1 cellular context compared by ENCODE assay signal in the genomic region with DNA sequence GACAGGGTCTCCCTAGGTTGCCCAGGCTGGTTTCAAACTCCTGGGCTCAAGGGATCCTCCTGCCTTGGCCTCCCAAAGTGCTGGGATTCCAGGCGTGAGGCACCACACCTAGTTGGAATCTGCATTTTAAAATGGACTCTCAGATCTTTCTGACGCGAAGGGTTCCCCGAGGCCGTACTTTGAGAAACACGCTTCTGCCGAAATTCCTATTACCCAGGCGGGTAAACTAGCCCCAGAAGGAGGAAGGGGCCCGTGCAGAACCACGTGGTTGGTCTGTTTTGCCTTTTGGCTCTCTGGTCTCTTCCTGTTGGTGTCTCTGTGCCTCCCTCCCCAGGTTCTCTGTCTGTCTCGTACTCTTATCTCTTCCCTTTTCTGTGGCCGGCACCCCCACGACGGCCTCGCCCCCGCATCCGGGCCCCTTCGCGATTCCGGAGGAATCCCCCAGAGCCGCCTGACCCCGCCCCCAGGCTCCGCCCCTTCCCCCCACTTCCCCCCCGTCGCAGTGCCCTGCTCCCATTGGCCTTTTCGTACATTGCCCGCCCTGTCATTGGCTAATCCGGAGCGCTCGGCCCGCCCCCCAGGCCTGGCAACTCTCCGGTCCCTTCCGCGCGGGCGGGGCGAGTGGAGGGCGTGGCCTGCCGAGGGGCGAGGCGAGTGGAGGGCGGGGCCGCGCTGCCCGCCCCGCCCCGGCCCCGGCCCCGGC.
TF ChIP-seq lines count a peak whose summit lies in the region.

A gene (plus strand): TSS at position 689 of the 703 bp plus-strand sequence. CDS start 12,354 bp downstream, outside the sequence.

TF ChIP-seq in K562, 482 proteins besides CTCF, POLR2A, EP300 and RAD21 (continued from another document and continues in another):
- TF ChIP-seq, protein P1, sequence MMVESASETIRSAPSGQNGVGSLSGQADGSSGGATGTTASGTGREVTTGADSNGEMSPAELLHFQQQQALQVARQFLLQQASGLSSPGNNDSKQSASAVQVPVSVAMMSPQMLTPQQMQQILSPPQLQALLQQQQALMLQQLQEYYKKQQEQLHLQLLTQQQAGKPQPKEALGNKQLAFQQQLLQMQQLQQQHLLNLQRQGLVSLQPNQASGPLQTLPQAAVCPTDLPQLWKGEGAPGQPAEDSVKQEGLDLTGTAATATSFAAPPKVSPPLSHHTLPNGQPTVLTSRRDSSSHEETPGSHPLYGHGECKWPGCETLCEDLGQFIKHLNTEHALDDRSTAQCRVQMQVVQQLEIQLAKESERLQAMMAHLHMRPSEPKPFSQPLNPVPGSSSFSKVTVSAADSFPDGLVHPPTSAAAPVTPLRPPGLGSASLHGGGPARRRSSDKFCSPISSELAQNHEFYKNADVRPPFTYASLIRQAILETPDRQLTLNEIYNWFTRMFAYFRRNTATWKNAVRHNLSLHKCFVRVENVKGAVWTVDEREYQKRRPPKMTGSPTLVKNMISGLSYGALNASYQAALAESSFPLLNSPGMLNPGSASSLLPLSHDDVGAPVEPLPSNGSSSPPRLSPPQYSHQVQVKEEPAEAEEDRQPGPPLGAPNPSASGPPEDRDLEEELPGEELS (CRISPR knock-in tag; IDR thresholded peaks at IDR 0.05; ENCODE audit: borderline replicate concordance) = no peak
- peak; percentile 40; the same call in 1 of the 2 replicates for TF ChIP-seq SOX6 (IDR thresholded peaks at IDR 0.05)
- no peak for TF ChIP-seq RBM22 (IDR thresholded peaks at IDR 0.05; ENCODE audit: low read depth, low read length, poor library complexity, severe bottlenecking)
- TF ChIP-seq ZNF551 (CRISPR knock-in tag; IDR thresholded peaks at IDR 0.05) = no peak
- TF ChIP-seq RBM17 (IDR thresholded peaks at IDR 0.05; ENCODE audit: borderline replicate concordance, low read depth, low read length) = no peak
- TF ChIP-seq, protein P2, sequence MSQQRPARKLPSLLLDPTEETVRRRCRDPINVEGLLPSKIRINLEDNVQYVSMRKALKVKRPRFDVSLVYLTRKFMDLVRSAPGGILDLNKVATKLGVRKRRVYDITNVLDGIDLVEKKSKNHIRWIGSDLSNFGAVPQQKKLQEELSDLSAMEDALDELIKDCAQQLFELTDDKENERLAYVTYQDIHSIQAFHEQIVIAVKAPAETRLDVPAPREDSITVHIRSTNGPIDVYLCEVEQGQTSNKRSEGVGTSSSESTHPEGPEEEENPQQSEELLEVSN (IDR thresholded peaks at IDR 0.05; ENCODE audit: borderline replicate concordance in 1 of 2, extremely low read depth in 1 of 2, insufficient read depth in 1 of 2, insufficient read length in 1 of 2, low read depth in 1 of 2, low read length in 1 of 2, poor library complexity in 1 of 2, severe bottlenecking in 1 of 2) = peak in 1 of 2 experiments; percentile 74
- TF ChIP-seq, protein P3, sequence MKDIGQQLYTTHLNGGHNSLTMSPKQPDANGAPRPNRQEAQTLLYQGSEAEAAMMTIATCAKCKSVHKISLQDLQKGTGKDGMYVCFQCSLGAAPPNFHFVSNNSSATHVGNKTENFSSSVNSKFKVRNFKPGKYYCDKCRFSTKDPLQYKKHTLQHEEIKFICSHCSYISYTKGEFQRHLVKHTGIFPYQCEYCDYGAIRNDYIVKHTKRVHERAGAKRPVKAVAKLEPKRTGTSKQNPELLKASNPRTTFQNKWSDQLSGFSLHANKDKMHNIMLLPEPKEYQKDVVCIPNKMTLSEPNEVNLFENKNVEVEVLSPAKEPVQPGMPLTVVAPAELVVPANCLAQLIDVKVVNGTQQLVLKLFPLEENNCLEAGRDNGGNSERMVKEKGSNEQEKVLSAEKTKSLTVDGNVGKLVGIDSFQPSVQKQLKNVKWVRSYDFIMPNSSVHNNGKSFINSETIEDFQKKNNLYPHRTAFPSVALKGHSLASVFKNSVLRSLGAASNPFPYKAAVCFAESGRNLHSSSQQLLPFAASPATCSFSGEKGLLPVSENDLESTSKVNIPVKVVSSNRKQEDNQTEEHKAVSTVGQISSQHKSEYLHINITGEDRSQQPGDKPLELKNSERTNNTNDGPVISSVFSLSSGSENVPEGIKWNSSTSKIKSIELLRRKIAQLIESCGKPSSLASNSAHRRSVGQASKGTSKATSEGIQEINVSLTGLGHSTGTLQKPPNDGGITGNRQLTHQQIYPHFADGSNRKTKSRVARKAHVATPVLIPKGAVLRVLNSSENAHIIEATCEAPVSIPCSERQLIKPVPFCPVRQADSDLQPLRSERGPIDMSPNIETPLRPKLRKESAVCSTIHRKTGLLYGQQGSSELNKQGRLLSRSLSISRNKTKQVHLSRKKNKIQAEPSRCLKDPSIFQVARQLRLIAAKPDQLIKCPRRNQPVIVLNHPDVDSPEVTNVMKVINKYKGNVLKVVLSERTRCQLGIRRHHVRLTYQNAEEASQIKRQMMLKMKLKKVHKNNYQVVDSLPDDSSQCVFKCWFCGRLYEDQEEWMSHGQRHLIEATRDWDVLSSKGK (CRISPR knock-in tag; IDR thresholded peaks at IDR 0.05) = no peak
- TF ChIP-seq COPS2 (conservative IDR thresholded peaks at IDR 0.05) = no peak
- no peak for TF ChIP-seq ZZZ3 (IDR thresholded peaks at IDR 0.05)
- TF ChIP-seq NFE2 (IDR thresholded peaks at IDR 0.05; ENCODE audit: low read depth) = 0 out of 2 replicates have a peak, but pooled peaks have one; percentile 5
- peak; percentile 81 for TF ChIP-seq RAD51 (IDR thresholded peaks at IDR 0.05; ENCODE audit: borderline replicate concordance, low read depth)
- no peak for TF ChIP-seq KAT7 (CRISPR knock-in tag; IDR thresholded peaks at IDR 0.05; ENCODE audit: borderline replicate concordance)
- TF ChIP-seq FOXJ3 (CRISPR knock-in tag; IDR thresholded peaks at IDR 0.05) = no peak
- no peak for TF ChIP-seq ZNF445 (CRISPR knock-in tag; IDR thresholded peaks at IDR 0.05; ENCODE audit: low read depth)
- TF ChIP-seq ZNF124 (CRISPR knock-in tag; IDR thresholded peaks at IDR 0.05) = no peak
- TF ChIP-seq PML (IDR thresholded peaks at IDR 0.05; ENCODE audit: low read length) = no peak
- TF ChIP-seq, protein P4, sequence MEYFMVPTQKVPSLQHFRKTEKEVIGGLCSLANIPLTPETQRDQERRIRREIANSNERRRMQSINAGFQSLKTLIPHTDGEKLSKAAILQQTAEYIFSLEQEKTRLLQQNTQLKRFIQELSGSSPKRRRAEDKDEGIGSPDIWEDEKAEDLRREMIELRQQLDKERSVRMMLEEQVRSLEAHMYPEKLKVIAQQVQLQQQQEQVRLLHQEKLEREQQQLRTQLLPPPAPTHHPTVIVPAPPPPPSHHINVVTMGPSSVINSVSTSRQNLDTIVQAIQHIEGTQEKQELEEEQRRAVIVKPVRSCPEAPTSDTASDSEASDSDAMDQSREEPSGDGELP (CRISPR knock-in tag; IDR thresholded peaks at IDR 0.05; ENCODE audit: borderline replicate concordance) = no peak; the same call in 1 of the 2 replicates
- TF ChIP-seq RBBP5 (IDR thresholded peaks at IDR 0.05; ENCODE audit: borderline replicate concordance, insufficient read depth, low read length, poor library complexity, severe bottlenecking) = peak; percentile 25
- TF ChIP-seq ZNF253 (CRISPR knock-in tag; conservative IDR thresholded peaks at IDR 0.05) = no peak
- TF ChIP-seq, protein P5, sequence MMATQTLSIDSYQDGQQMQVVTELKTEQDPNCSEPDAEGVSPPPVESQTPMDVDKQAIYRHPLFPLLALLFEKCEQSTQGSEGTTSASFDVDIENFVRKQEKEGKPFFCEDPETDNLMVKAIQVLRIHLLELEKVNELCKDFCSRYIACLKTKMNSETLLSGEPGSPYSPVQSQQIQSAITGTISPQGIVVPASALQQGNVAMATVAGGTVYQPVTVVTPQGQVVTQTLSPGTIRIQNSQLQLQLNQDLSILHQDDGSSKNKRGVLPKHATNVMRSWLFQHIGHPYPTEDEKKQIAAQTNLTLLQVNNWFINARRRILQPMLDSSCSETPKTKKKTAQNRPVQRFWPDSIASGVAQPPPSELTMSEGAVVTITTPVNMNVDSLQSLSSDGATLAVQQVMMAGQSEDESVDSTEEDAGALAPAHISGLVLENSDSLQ (IDR thresholded peaks at IDR 0.05) = peak; percentile 23; the same call in 1 of the 2 replicates
- TF ChIP-seq HDAC8 (tag; IDR thresholded peaks at IDR 0.05) = no peak
- no peak for TF ChIP-seq SIRT6 (IDR thresholded peaks at IDR 0.05; ENCODE audit: low read depth, low read length)
- TF ChIP-seq HNRNPLL (IDR thresholded peaks at IDR 0.05; ENCODE audit: low read depth, low read length, poor library complexity, severe bottlenecking) = no peak
- TF ChIP-seq ZEB2 (IDR thresholded peaks at IDR 0.05) = 0 out of 2 replicates have a peak, but pooled peaks have one; percentile 29
- TF ChIP-seq, protein P6, sequence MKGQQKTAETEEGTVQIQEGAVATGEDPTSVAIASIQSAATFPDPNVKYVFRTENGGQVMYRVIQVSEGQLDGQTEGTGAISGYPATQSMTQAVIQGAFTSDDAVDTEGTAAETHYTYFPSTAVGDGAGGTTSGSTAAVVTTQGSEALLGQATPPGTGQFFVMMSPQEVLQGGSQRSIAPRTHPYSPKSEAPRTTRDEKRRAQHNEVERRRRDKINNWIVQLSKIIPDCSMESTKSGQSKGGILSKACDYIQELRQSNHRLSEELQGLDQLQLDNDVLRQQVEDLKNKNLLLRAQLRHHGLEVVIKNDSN (CRISPR knock-in tag; IDR thresholded peaks at IDR 0.05) = peak; percentile 85
- no peak for TF ChIP-seq GABPB2 (CRISPR knock-in tag; conservative IDR thresholded peaks at IDR 0.05)
- no peak for TF ChIP-seq HDAC6 (IDR thresholded peaks at IDR 0.05; ENCODE audit: low read depth, low read length)
- TF ChIP-seq NEUROD1 (IDR thresholded peaks at IDR 0.05; ENCODE audit: borderline replicate concordance, low read depth, low read length, partially characterized antibody) = peak; percentile 90
- TF ChIP-seq MYC (IDR thresholded peaks at IDR 0.05; ENCODE audit: low read depth, low read length) = peak; percentile 96
- TF ChIP-seq MYC (CRISPR knock-in tag; IDR thresholded peaks at IDR 0.05; ENCODE audit: borderline replicate concordance, low read depth) = peak; percentile 77; the same call in 1 of the 2 replicates
- TF ChIP-seq RBM34 (IDR thresholded peaks at IDR 0.05; ENCODE audit: borderline replicate concordance, insufficient read depth, low read length) = no peak
- TF ChIP-seq, protein P7, sequence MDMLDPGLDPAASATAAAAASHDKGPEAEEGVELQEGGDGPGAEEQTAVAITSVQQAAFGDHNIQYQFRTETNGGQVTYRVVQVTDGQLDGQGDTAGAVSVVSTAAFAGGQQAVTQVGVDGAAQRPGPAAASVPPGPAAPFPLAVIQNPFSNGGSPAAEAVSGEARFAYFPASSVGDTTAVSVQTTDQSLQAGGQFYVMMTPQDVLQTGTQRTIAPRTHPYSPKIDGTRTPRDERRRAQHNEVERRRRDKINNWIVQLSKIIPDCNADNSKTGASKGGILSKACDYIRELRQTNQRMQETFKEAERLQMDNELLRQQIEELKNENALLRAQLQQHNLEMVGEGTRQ (CRISPR knock-in tag; IDR thresholded peaks at IDR 0.05) = peak; percentile 76
- TF ChIP-seq C11orf30 (IDR thresholded peaks at IDR 0.05; ENCODE audit: low read depth) = no peak
- TF ChIP-seq, protein P8, sequence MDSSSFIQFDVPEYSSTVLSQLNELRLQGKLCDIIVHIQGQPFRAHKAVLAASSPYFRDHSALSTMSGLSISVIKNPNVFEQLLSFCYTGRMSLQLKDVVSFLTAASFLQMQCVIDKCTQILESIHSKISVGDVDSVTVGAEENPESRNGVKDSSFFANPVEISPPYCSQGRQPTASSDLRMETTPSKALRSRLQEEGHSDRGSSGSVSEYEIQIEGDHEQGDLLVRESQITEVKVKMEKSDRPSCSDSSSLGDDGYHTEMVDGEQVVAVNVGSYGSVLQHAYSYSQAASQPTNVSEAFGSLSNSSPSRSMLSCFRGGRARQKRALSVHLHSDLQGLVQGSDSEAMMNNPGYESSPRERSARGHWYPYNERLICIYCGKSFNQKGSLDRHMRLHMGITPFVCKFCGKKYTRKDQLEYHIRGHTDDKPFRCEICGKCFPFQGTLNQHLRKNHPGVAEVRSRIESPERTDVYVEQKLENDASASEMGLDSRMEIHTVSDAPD (CRISPR knock-in tag; IDR thresholded peaks at IDR 0.05) = no peak
- TF ChIP-seq LEF1 (IDR thresholded peaks at IDR 0.05) = peak; percentile 76; the same call in 1 of the 2 replicates
- no peak for TF ChIP-seq SMARCB1 (IDR thresholded peaks at IDR 0.05; ENCODE audit: insufficient read length, low read depth)
- peak; percentile 39; the same call in 1 of the 2 replicates for TF ChIP-seq GATA2 (CRISPR knock-in tag; IDR thresholded peaks at IDR 0.05)
- no peak for TF ChIP-seq MTA2 (IDR thresholded peaks at IDR 0.05; ENCODE audit: low read depth)
- no peak for TF ChIP-seq NFIX (CRISPR knock-in tag; IDR thresholded peaks at IDR 0.05; ENCODE audit: low read depth)
- TF ChIP-seq TCFL5 (CRISPR knock-in tag; conservative IDR thresholded peaks at IDR 0.05) = no peak
- TF ChIP-seq ESRRA (IDR thresholded peaks at IDR 0.05; ENCODE audit: borderline replicate concordance, low read depth) = peak; percentile 45; the same call in 1 of the 2 replicates
- no peak for TF ChIP-seq PTTG1 (tag; IDR thresholded peaks at IDR 0.05; ENCODE audit: low read depth)
- TF ChIP-seq, protein P9, sequence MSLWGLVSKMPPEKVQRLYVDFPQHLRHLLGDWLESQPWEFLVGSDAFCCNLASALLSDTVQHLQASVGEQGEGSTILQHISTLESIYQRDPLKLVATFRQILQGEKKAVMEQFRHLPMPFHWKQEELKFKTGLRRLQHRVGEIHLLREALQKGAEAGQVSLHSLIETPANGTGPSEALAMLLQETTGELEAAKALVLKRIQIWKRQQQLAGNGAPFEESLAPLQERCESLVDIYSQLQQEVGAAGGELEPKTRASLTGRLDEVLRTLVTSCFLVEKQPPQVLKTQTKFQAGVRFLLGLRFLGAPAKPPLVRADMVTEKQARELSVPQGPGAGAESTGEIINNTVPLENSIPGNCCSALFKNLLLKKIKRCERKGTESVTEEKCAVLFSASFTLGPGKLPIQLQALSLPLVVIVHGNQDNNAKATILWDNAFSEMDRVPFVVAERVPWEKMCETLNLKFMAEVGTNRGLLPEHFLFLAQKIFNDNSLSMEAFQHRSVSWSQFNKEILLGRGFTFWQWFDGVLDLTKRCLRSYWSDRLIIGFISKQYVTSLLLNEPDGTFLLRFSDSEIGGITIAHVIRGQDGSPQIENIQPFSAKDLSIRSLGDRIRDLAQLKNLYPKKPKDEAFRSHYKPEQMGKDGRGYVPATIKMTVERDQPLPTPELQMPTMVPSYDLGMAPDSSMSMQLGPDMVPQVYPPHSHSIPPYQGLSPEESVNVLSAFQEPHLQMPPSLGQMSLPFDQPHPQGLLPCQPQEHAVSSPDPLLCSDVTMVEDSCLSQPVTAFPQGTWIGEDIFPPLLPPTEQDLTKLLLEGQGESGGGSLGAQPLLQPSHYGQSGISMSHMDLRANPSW (CRISPR knock-in tag; IDR thresholded peaks at IDR 0.05) = no peak
- TF ChIP-seq HLTF (IDR thresholded peaks at IDR 0.05) = no peak
- TF ChIP-seq SETDB1 (IDR thresholded peaks at IDR 0.05; ENCODE audit: low read length) = no peak
- TF ChIP-seq MTF1 (CRISPR knock-in tag; IDR thresholded peaks at IDR 0.05; ENCODE audit: borderline replicate concordance) = no peak
- TF ChIP-seq SP2 (IDR thresholded peaks at IDR 0.05; ENCODE audit: extremely low read depth, low read depth, low read length, poor library complexity, severe bottlenecking) = peak; percentile 80
- peak; percentile 55 for TF ChIP-seq NUFIP1 (IDR thresholded peaks at IDR 0.05; ENCODE audit: partially characterized antibody)
- TF ChIP-seq ZNF184 (CRISPR knock-in tag; IDR thresholded peaks at IDR 0.05) = no peak
